1 cellular context compared by ENCODE assay signal in the genomic region with DNA sequence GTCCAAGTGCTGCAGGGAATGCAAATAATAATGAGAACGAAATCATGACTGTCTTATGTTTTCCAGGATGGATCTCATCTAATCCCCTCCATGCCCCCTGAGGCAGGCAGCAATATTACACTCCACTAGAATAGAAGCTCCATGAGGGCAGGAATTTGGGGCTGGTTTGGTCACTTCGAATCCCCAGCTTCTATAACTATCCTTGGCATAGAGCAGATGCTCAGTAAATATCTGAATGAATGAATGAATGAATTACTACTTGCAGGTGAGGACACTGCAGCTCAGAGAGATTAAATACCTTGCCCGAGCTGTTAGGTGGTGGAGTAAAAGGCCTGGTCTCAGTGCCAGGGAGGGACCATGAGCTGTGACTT.
TF ChIP-seq lines count a peak whose summit lies in the region.

No MANE protein-coding gene starts in this region.

TF ChIP-seq in IMR-90, 13 proteins besides CTCF, POLR2A, EP300 and RAD21:
- no peak for TF ChIP-seq NFE2L2 (IDR thresholded peaks at IDR 0.05; ENCODE audit: low read depth, low read length)
- TF ChIP-seq MAZ (IDR thresholded peaks at IDR 0.05; ENCODE audit: borderline replicate concordance, low read depth, low read length) = no peak
- TF ChIP-seq MXI1 (IDR thresholded peaks at IDR 0.05; ENCODE audit: borderline replicate concordance, low read depth, low read length) = no peak
- no peak for TF ChIP-seq RFX5 (IDR thresholded peaks at IDR 0.05; ENCODE audit: low read depth, low read length)
- no peak for TF ChIP-seq RCOR1 (IDR thresholded peaks at IDR 0.05; ENCODE audit: insufficient replicate concordance, low read length)
- TF ChIP-seq MAFK (IDR thresholded peaks at IDR 0.05; ENCODE audit: low read depth, low read length) = no peak
- no peak for TF ChIP-seq SMC3 (IDR thresholded peaks at IDR 0.05; ENCODE audit: low read depth, low read length)
- TF ChIP-seq FOS (IDR thresholded peaks at IDR 0.05; ENCODE audit: low read depth, low read length) = no peak
- TF ChIP-seq, protein P1, sequence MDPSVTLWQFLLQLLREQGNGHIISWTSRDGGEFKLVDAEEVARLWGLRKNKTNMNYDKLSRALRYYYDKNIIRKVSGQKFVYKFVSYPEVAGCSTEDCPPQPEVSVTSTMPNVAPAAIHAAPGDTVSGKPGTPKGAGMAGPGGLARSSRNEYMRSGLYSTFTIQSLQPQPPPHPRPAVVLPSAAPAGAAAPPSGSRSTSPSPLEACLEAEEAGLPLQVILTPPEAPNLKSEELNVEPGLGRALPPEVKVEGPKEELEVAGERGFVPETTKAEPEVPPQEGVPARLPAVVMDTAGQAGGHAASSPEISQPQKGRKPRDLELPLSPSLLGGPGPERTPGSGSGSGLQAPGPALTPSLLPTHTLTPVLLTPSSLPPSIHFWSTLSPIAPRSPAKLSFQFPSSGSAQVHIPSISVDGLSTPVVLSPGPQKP (IDR thresholded peaks at IDR 0.05; ENCODE audit: borderline replicate concordance, low read depth, low read length) = no peak
- no peak for TF ChIP-seq BHLHE40 (IDR thresholded peaks at IDR 0.05; ENCODE audit: low read depth, low read length)
- TF ChIP-seq CEBPB (IDR thresholded peaks at IDR 0.05; ENCODE audit: low read depth, low read length) = no peak
- TF ChIP-seq, protein P2, sequence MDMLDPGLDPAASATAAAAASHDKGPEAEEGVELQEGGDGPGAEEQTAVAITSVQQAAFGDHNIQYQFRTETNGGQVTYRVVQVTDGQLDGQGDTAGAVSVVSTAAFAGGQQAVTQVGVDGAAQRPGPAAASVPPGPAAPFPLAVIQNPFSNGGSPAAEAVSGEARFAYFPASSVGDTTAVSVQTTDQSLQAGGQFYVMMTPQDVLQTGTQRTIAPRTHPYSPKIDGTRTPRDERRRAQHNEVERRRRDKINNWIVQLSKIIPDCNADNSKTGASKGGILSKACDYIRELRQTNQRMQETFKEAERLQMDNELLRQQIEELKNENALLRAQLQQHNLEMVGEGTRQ (IDR thresholded peaks at IDR 0.05; ENCODE audit: low read depth, low read length) = no peak
- TF ChIP-seq CHD1 (IDR thresholded peaks at IDR 0.05; ENCODE audit: low read depth, low read length) = no peak
TF ChIP-seq in IMR-90: peak in this region for 0.
